36 cellular contexts compared by ENCODE assay signal in genomic region chr16:31390504-31391043, GRCh38. TPM values are rescaled to one million over a fixed set of nuclear protein-coding genes. Genes with fewer than 3 reads are reported as not detected.
"Had no signal": no experiment of that assay in that cellular context is flagged by ENCODE, and none has a peak within 500 bp of the region (broad histone marks: within the 10 kb centered on the region; RNA-seq: fewer than 3 reads in every experiment).

No MANE protein-coding gene starts in this region.

- ATAC-seq: effector memory CD8-positive, alpha-beta T cell; heart right ventricle; left colon; left ventricle myocardium superior; natural killer cell; pancreas; sciatic nerve; stimulated activated effector memory CD8-positive, alpha-beta T cell treated with anti-CD3 and anti-CD28 coated beads, Interleukin-12 subunit alpha, Interleukin-12 subunit beta, amount 100 ng/mL, for 72 hours had no signal

- H3K9me3 Mint-ChIP-seq: effector memory CD8-positive, alpha-beta T cell; immature natural killer cell; memory B cell; natural killer cell; neural crest cell; stimulated activated effector memory CD8-positive, alpha-beta T cell treated with anti-CD3 and anti-CD28 coated beads, Interleukin-12 subunit alpha, Interleukin-12 subunit beta, amount 100 ng/mL, for 72 hours had no signal

- H3K36me3 Mint-ChIP-seq: memory B cell; natural killer cell; stimulated activated effector memory CD8-positive, alpha-beta T cell treated with anti-CD3 and anti-CD28 coated beads, Interleukin-12 subunit alpha, Interleukin-12 subunit beta, amount 100 ng/mL, for 72 hours had no signal

- H3K27ac Mint-ChIP-seq: effector memory CD8-positive, alpha-beta T cell; immature natural killer cell; memory B cell; natural killer cell; progenitor cell of endocrine pancreas; stimulated activated effector memory CD8-positive, alpha-beta T cell treated with anti-CD3 and anti-CD28 coated beads, Interleukin-12 subunit alpha, Interleukin-12 subunit beta, amount 100 ng/mL, for 72 hours had no signal

- DNase-seq: cortex of kidney; effector memory CD8-positive, alpha-beta T cell; erythroblast; esophagus squamous epithelium; foreskin melanocyte; glutamatergic neuron; heart right ventricle; hippocampal formation; immature natural killer cell; islet precursor cell; kidney glomerular epithelial cell; left colon; left ventricle myocardium superior; natural killer cell; pancreas; stimulated activated CD4-positive, alpha-beta T cell treated with anti-CD3 and anti-CD28 coated beads, Interleukin-12 subunit alpha, Interleukin-12 subunit beta, amount 100 ng/mL, for 4 hours; stimulated activated CD4-positive, alpha-beta T cell treated with anti-CD3 and anti-CD28 coated beads, Interleukin-1b, Interleukin-23, amount 100 ng/mL, for 48 hours; stimulated activated CD4-positive, alpha-beta T cell treated with anti-CD3 and anti-CD28 coated beads, Interleukin-4, amount 100 ng/mL, for 1 hour; stimulated activated naive CD4-positive, alpha-beta T cell treated with Interleukin-2 at 50 U/mL for 16 hours; stomach; thyroid gland; trophoblast cell had no signal

- H3K4me3 Mint-ChIP-seq: effector memory CD8-positive, alpha-beta T cell; memory B cell; natural killer cell; neural crest cell; stimulated activated effector memory CD8-positive, alpha-beta T cell treated with anti-CD3 and anti-CD28 coated beads, Interleukin-12 subunit alpha, Interleukin-12 subunit beta, amount 100 ng/mL, for 72 hours had no signal

RNA-seq across cellular contexts. Expression of gene ITGAD, which starts 2.6 kb away (rescaled TPM):
- total RNA-seq: dermis microvascular lymphatic vessel endothelial cell, left ventricle myocardium superior, neural crest cell, progenitor cell of endocrine pancreas, smooth muscle cell, temporal lobe, thyroid gland, ureter, vagina had no signal

RNA-seq across cellular contexts. Expression of gene ITGAX, which starts 35.6 kb away (rescaled TPM):
- total RNA-seq: neural crest cell, progenitor cell of endocrine pancreas had no signal

RNA-seq across cellular contexts. Expression of gene COX6A2, which starts 37.6 kb away (rescaled TPM):
- total RNA-seq: dermis microvascular lymphatic vessel endothelial cell, esophagus squamous epithelium, left colon, lung, mononuclear cell, natural killer cell, neural crest cell, omental fat pad, progenitor cell of endocrine pancreas, sciatic nerve, smooth muscle cell, stomach, subcutaneous adipose tissue, temporal lobe, thyroid gland, ureter, vagina had no signal

RNA-seq across cellular contexts. Expression of gene ZNF843, which starts 52.0 kb away (rescaled TPM):
- total RNA-seq: mononuclear cell had no signal
